Comparison of ENCODE assay signal across 7 cellular contexts in the genomic region with DNA sequence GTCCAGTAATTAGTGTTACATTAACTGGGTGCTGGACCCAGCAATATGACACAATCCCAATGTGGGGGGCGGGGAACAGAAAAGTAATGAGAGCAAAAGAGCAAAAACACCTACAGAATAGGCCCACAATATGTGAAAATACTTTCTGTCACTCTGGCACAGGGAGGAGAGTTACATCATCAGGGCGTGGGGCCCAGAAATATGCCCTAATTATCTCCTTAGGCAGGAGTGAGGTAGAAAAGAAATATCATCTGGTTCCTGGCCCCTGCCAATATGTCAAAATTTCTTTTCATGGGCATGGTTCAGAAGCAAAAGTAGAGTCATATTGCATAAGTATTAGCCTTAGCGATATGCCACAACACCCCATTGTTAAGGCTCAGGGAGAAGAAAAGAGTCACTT.
"Had no signal": no experiment of that assay in that cellular context is flagged by ENCODE, and none has a peak within 500 bp of the region (broad histone marks: within the 10 kb centered on the region; RNA-seq: fewer than 3 reads in every experiment).

No MANE protein-coding gene starts in this region.

- ATAC-seq: HCT116, HepG2 had no signal

- DNase-seq: GM23248, GOT3, H7, HFFc6, KBM-7 had no signal
